In genomic region chr3:98545940-98546339, GRCh38 we compare ENCODE assay signal across 10 cellular contexts. TPM values are rescaled to one million over a fixed set of nuclear protein-coding genes. Genes with fewer than 3 reads are reported as not detected.
A peak's percentile ranks its signal among the peaks of the same experiment; 100 is the strongest.
DNase-seq lines count a peak whose midpoint lies in the region; ATAC-seq lines count a peak whose summit lies in the region.
"Had no signal": no experiment of that assay in that cellular context is flagged by ENCODE, and none has a peak within 500 bp of the region (broad histone marks: within the 10 kb centered on the region; RNA-seq: fewer than 3 reads in every experiment).

No MANE protein-coding gene starts in this region.

- H4K91ac ChIP-seq in neuronal stem cell (ENCODE audit: low read depth, low read length, poor library complexity): no peak overlapping the region

- H3K4me3 ChIP-seq in neuronal stem cell (ENCODE audit: low read length in 2 of 2): no peak overlapping the region
- H3K4me3 ChIP-seq: neural progenitor cell had no signal

- H3K9me3 Mint-ChIP-seq in effector memory CD8-positive, alpha-beta T cell: no peaks in the 10 kb centered on the region
- H3K9me3 Mint-ChIP-seq: IgD-negative memory B cell, neural progenitor cell had no signal

- H3K9ac ChIP-seq in neuronal stem cell (ENCODE audit: low read depth, low read length, poor library complexity): no peak overlapping the region
- H3K9ac ChIP-seq: neural progenitor cell had no signal

- H3K9me3 ChIP-seq in neuronal stem cell (replicated peaks in 1 of 2; ENCODE audit: control insufficient read depth in 2 of 2, insufficient read depth in 1 of 2, low read depth in 1 of 2, low read length in 2 of 2): no peaks in the 10 kb centered on the region

- H3K14ac ChIP-seq in neuronal stem cell (ENCODE audit: low read length): no peak overlapping the region

- H3K4me3 Mint-ChIP-seq in effector memory CD8-positive, alpha-beta T cell: peak overlapping the region in 1 of 2 donors; percentile 27
- H3K4me3 Mint-ChIP-seq: neural progenitor cell had no signal

- H4K8ac ChIP-seq in neuronal stem cell (ENCODE audit: low read depth, low read length): no peak overlapping the region

- H3K79me1 ChIP-seq in neuronal stem cell (ENCODE audit: low read depth, low read length): no peaks in the 10 kb centered on the region

- no peak overlapping the region for H2BK5ac ChIP-seq in neuronal stem cell (ENCODE audit: low read length)

- no peak overlapping the region for H3K23ac ChIP-seq in neuronal stem cell (ENCODE audit: low read depth, low read length, poor library complexity)

- H3K36me3 Mint-ChIP-seq in effector memory CD8-positive, alpha-beta T cell (ENCODE audit: insufficient read depth): no peaks in the 10 kb centered on the region
- H3K36me3 Mint-ChIP-seq: neural progenitor cell had no signal

- H3K18ac ChIP-seq in neuronal stem cell (ENCODE audit: low read length): no peak overlapping the region

- H3K27me3 Mint-ChIP-seq in effector memory CD8-positive, alpha-beta T cell: no peaks in the 10 kb centered on the region
- H3K27me3 Mint-ChIP-seq: IgD-negative memory B cell had no signal

- H3K27ac ChIP-seq in neuronal stem cell (replicated peaks; ENCODE audit: low read length): no peak overlapping the region
- H3K27ac ChIP-seq: neural progenitor cell had no signal

- H3K4me2 ChIP-seq in neuronal stem cell (ENCODE audit: insufficient read depth, low read length, poor library complexity, severe bottlenecking): no peak overlapping the region
- H3K4me2 ChIP-seq: neural progenitor cell had no signal

- no peaks in the 10 kb centered on the region for H3K36me3 ChIP-seq in neuronal stem cell (replicated peaks in 1 of 2; ENCODE audit: control insufficient read depth in 2 of 2, insufficient read depth in 2 of 2, low read length in 2 of 2)
- H3K36me3 ChIP-seq: neural progenitor cell had no signal

- no peak overlapping the region for H2BK12ac ChIP-seq in neuronal stem cell (ENCODE audit: low read length)

- no peak overlapping the region for H2BK15ac ChIP-seq in neuronal stem cell (ENCODE audit: low read length)

- H2BK120ac ChIP-seq in neuronal stem cell (ENCODE audit: low read depth, low read length): no peak overlapping the region

- no peak overlapping the region for H2AFZ ChIP-seq in neuronal stem cell (ENCODE audit: low read length)
- H2AFZ ChIP-seq: neural progenitor cell had no signal

- H2AK5ac ChIP-seq in neuronal stem cell (ENCODE audit: low read depth, low read length): no peak overlapping the region

- no peaks in the 10 kb centered on the region for H3K4me1 ChIP-seq in neuronal stem cell (ENCODE audit: control insufficient read depth in 2 of 2, insufficient read depth in 1 of 2, low read depth in 1 of 2, low read length in 2 of 2)
- H3K4me1 ChIP-seq: neural progenitor cell had no signal

- ATAC-seq in activated CD4-positive, CD25-positive, alpha-beta regulatory T cell treated with anti-CD3 and anti-CD28 coated beads, Interleukin-2, amount 50 U/mL, for 24 hours: peak; percentile 91 to 93
- ATAC-seq in GM21528 (IDR thresholded peaks at IDR 0.05; ENCODE audit: low FRiP score, unreplicated experiment): peak; percentile 57
- ATAC-seq in HG03457 (IDR thresholded peaks at IDR 0.05; ENCODE audit: unreplicated experiment): peak; percentile 44
- peak; percentile 63 for ATAC-seq in effector memory CD8-positive, alpha-beta T cell (replicated peaks)

- no peak overlapping the region for H3K4ac ChIP-seq in neuronal stem cell (ENCODE audit: low read length)

- H3K4me1 Mint-ChIP-seq in effector memory CD8-positive, alpha-beta T cell (ENCODE audit: low read depth in 2 of 2): peaks cover 7 to 20% of the 10 kb centered on the region in 2 donors
- H3K4me1 Mint-ChIP-seq: neural progenitor cell had no signal

- H3K27ac Mint-ChIP-seq in effector memory CD8-positive, alpha-beta T cell: peak overlapping the region; percentile 4 to 17
- H3K27ac Mint-ChIP-seq: neural progenitor cell had no signal

- no CpG with 5 or more reads among the region's 5 CpGs for WGBS in neuronal stem cell (ENCODE audit: extremely low coverage in 2 of 2, insufficient read length in 2 of 2, insufficient replicate concordance in 1 of 2), 2 donors

- H3K27me3 ChIP-seq in neuronal stem cell (ENCODE audit: control insufficient read depth in 3 of 3, insufficient read depth in 3 of 3, low read depth in 1 of 3, low read length in 3 of 3): no peaks in the 10 kb centered on the region
- H3K27me3 ChIP-seq: neural progenitor cell had no signal

- DNase-seq in activated CD4-positive, CD25-positive, alpha-beta regulatory T cell treated with anti-CD3 and anti-CD28 coated beads, Interleukin-2, amount 50 U/mL, for 72 hours: no peak
- no peak for DNase-seq in effector memory CD8-positive, alpha-beta T cell
- no peak for DNase-seq in neuronal stem cell (ENCODE audit: low spot score)
- DNase-seq in kidney glomerular epithelial cell (lab: John Stamatoyannopoulos, UW): no peak
- no peak for DNase-seq in foreskin melanocyte

RNA-seq across cellular contexts. Expression of gene GPR15, which starts 14.2 kb away (rescaled TPM):
- not detected for polyA plus RNA-seq in neuronal stem cell (2013, experiment 1 of 2)
- not detected for polyA plus RNA-seq in neuronal stem cell (2013, experiment 2 of 2)

RNA-seq across cellular contexts. Expression of gene CLDND1, which starts 23.2 kb away (rescaled TPM):
- 104 TPM for polyA plus RNA-seq in neuronal stem cell (2013, experiment 1 of 2)
- 103 TPM for polyA plus RNA-seq in neuronal stem cell (2013, experiment 2 of 2)

RNA-seq across cellular contexts. Expression of gene CPOX, which starts 47.5 kb away (rescaled TPM):
- 14.4 TPM for polyA plus RNA-seq in neuronal stem cell (2013, experiment 1 of 2)
- 14.2 TPM for polyA plus RNA-seq in neuronal stem cell (2013, experiment 2 of 2)

RNA-seq across cellular contexts. Expression of gene OR5K2, which starts 48.5 kb away (rescaled TPM):
- not detected for polyA plus RNA-seq in neuronal stem cell (2013, experiment 1 of 2)
- polyA plus RNA-seq in neuronal stem cell (2013, experiment 2 of 2): not detected
- polyA plus RNA-seq: IgD-negative memory B cell had no signal
